Comparison of ENCODE assay signal across 21 cellular contexts in the genomic region with DNA sequence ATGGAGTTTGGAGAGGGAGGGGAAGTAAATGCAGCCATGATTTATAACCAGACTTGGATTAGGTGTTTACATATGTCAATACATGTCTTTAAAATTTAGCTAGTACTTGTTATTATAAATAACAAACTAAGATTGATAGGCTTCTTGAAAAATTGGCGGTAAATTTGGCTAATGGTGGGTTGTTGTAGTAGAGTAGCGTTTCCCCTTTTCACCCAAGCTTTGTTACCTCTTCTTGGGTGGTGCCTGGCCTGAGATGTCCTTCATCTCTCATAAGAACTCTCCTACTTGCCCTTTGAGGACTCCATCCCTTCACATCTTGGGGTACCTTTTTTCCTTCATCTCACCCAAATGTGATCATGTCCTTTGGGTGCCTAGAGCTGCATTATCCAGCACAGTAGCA. TPM values are rescaled to one million over a fixed set of nuclear protein-coding genes. Genes with fewer than 3 reads are reported as not detected.
DNase-seq lines count a peak whose midpoint lies in the region; ATAC-seq and TF ChIP-seq lines count a peak whose summit lies in the region.
"Had no signal": no experiment of that assay in that cellular context is flagged by ENCODE, and none has a peak within 500 bp of the region (broad histone marks: within the 10 kb centered on the region; RNA-seq: fewer than 3 reads in every experiment).

No MANE protein-coding gene starts in this region.

- DNase-seq in heart left ventricle (no peak), left ventricle myocardium superior (no peak), HFFc6 (no peak), NCI-H748 (lab: John Stamatoyannopoulos, UW; ENCODE audit: unreplicated experiment) (no peak), iPS-NIHi11 (ENCODE audit: low spot score) (no peak)
- no peak for DNase-seq in central memory CD8-positive, alpha-beta T cell (ENCODE audit: low spot score in 2 of 2)
- DNase-seq: activated CD8-positive, alpha-beta T cell treated with anti-CD3 and anti-CD28 coated beads for 36 hours; effector CD4-positive, alpha-beta T cell; GDM1; KG1; NCI-H1436; NCI-H446; NCI-H82; stimulated activated naive CD8-positive, alpha-beta T cell treated with anti-CD3 and anti-CD28 coated beads, Interleukin-15, Interleukin-2, amounts not matched to agents 100 U/mL and 50 U/mL, for 24 hours; T-helper 2 cell had no signal

- no peak overlapping the region for H3K4me3 Mint-ChIP-seq in HFFc6
- peak overlapping the region; percentile 43 for H3K4me3 Mint-ChIP-seq in central memory CD8-positive, alpha-beta T cell
- H3K4me3 Mint-ChIP-seq: activated CD8-positive, alpha-beta T cell treated with anti-CD3 and anti-CD28 coated beads for 36 hours had no signal

- H3K4me1 ChIP-seq in heart left ventricle (peaks cover 19 to 97% (median 88%) of the 10 kb centered on the region in 12 donors), subcutaneous abdominal adipose tissue (ENCODE audit: control insufficient read depth in 5 of 5, insufficient read depth in 5 of 5, low read length in 5 of 5) (peaks cover 0 to 68% (median 62%) of the 10 kb centered on the region in 5 donors)

- no peaks in the 10 kb centered on the region for H3K9me3 ChIP-seq in heart left ventricle
- H3K9me3 ChIP-seq in subcutaneous abdominal adipose tissue (ENCODE audit: control insufficient read depth in 5 of 5, low read length in 5 of 5) = no peaks in the 10 kb centered on the region
- H3K9me3 ChIP-seq: A549 had no signal

- H3K27ac Mint-ChIP-seq in HFFc6 = peak overlapping the region; percentile 2; the same call in 1 of the 2 replicates
- peak overlapping the region; percentile 32 for H3K27ac Mint-ChIP-seq in central memory CD8-positive, alpha-beta T cell (ENCODE audit: low read depth)
- H3K27ac Mint-ChIP-seq: activated CD8-positive, alpha-beta T cell treated with anti-CD3 and anti-CD28 coated beads for 36 hours; activated T-helper 2 cell treated with anti-CD3 and anti-CD28 coated beads, Interferon-gamma antibody, Interleukin-2, Interleukin-4, amounts not matched to agents 10 μg/mL and 5 μg/mL and 100 μg/mL, durations not matched to agents 14 hours and 24 hours and 36 hours had no signal

- intact Hi-C loops in heart left ventricle (cut with DNase I) (loop anchor here in 4 of 10 donors (5.0 to 10.0 kb wide), 4 partner anchors 36 to 98 kb away; no protein-coding TSS in a partner anchor), left ventricle myocardium superior (cut with micrococcal nuclease) (no loop called here)

- H3K27ac ChIP-seq in heart left ventricle (peak overlapping the region; percentile 9 to 77 (median 57)), subcutaneous abdominal adipose tissue (ENCODE audit: low read depth, low read length) (peak overlapping the region; percentile 63)
- H3K27ac ChIP-seq: A549 had no signal

- no peak for TF ChIP-seq POLR2A in heart left ventricle (IDR thresholded peaks at IDR 0.05)

- no peaks in the 10 kb centered on the region for H3K36me3 Mint-ChIP-seq in HFFc6 (ENCODE audit: low read depth)
- H3K36me3 Mint-ChIP-seq in central memory CD8-positive, alpha-beta T cell (ENCODE audit: insufficient read depth) = peaks cover 7% of the 10 kb centered on the region

- H3K36me3 ChIP-seq in heart left ventricle (no peaks in the 10 kb centered on the region), subcutaneous abdominal adipose tissue (ENCODE audit: control insufficient read depth in 5 of 5, insufficient read depth in 5 of 5, low read length in 5 of 5) (no peaks in the 10 kb centered on the region)

- peak overlapping the region in 1 of 5 donors; percentile 64 for H3K9ac ChIP-seq in subcutaneous abdominal adipose tissue (ENCODE audit: low read length in 5 of 5)

- 97 to 99% (median 98%) methylated on average over 2 of the region's 2 CpGs for WGBS in heart left ventricle, 4 donors

- no peak for ATAC-seq in heart left ventricle
- ATAC-seq in left ventricle myocardium superior = no peak
- no peak for ATAC-seq in central memory CD8-positive, alpha-beta T cell (replicated peaks; ENCODE audit: extremely low read depth, poor library complexity, severe bottlenecking)
- no peak for ATAC-seq in HG02763 (IDR thresholded peaks at IDR 0.05; ENCODE audit: unreplicated experiment)
- ATAC-seq: activated CD8-positive, alpha-beta T cell treated with anti-CD3 and anti-CD28 coated beads for 36 hours; HCT116; SK-N-SH treated with all-trans-retinoic acid at 6 μM for 48 hours; stimulated activated naive CD8-positive, alpha-beta T cell treated with anti-CD3 and anti-CD28 coated beads, Interleukin-15, Interleukin-2, amounts not matched to agents 100 U/mL and 50 U/mL, for 24 hours had no signal

- H3K27me3 Mint-ChIP-seq in HFFc6 (ENCODE audit: insufficient read depth) = no peaks in the 10 kb centered on the region
- no peaks in the 10 kb centered on the region for H3K27me3 Mint-ChIP-seq in central memory CD8-positive, alpha-beta T cell
- H3K27me3 Mint-ChIP-seq: activated CD8-positive, alpha-beta T cell treated with anti-CD3 and anti-CD28 coated beads for 36 hours had no signal

- no peaks in the 10 kb centered on the region for H3K9me3 Mint-ChIP-seq in HFFc6
- H3K9me3 Mint-ChIP-seq in central memory CD8-positive, alpha-beta T cell = no peaks in the 10 kb centered on the region
- H3K9me3 Mint-ChIP-seq: activated CD8-positive, alpha-beta T cell treated with anti-CD3 and anti-CD28 coated beads for 36 hours; activated T-helper 2 cell treated with anti-CD3 and anti-CD28 coated beads, Interferon-gamma antibody, Interleukin-2, Interleukin-4, amounts not matched to agents 10 μg/mL and 5 μg/mL and 100 μg/mL, durations not matched to agents 14 hours and 24 hours and 36 hours had no signal

- no peaks in the 10 kb centered on the region for H3K27me3 ChIP-seq in heart left ventricle
- no peaks in the 10 kb centered on the region for H3K27me3 ChIP-seq in subcutaneous abdominal adipose tissue (ENCODE audit: control insufficient read depth in 5 of 5, insufficient read depth in 4 of 5, low read length in 5 of 5)

- no peak for TF ChIP-seq CTCF in heart left ventricle (IDR thresholded peaks at IDR 0.05)
- TF ChIP-seq CTCF in HFFc6 (IDR thresholded peaks at IDR 0.05) = no peak

- H3K4me3 ChIP-seq in heart left ventricle = no peak overlapping the region
- H3K4me3 ChIP-seq in subcutaneous abdominal adipose tissue (ENCODE audit: low read depth in 1 of 5, low read length in 5 of 5) = no peak overlapping the region
- H3K4me3 ChIP-seq: A549 had no signal

- H3K4me1 Mint-ChIP-seq in HFFc6 (ENCODE audit: low read depth) = peaks cover 75% of the 10 kb centered on the region
- H3K4me1 Mint-ChIP-seq in central memory CD8-positive, alpha-beta T cell = peaks cover 67% of the 10 kb centered on the region

RNA-seq across cellular contexts. Expression of a gene that starts 11.2 kb away (rescaled TPM):
- total RNA-seq in heart left ventricle (100 to 1,000 TPM in 5 of 9 donors, 10 to 100 TPM in 4; 54.0 to 156 (median 111) TPM), left ventricle myocardium superior (127 TPM)
- polyA plus RNA-seq in heart left ventricle = 100 to 1,000 TPM in 1 of 2 donors, 10 to 100 TPM in 1; 76.0 to 119 TPM
- total RNA-seq in HFFc6 (2021; fragmentation: NEBNext Ultra II Directional; extraction: Animal tissue kit (Norgen Biotek cat#: 25700)) = 10 to 100 TPM; 57.4 to 71.8 (median 65.7) TPM
